In genomic region chr16:79602615-79603014, GRCh38 we compare ENCODE assay signal across 8 cellular contexts. TPM values are rescaled to one million over a fixed set of nuclear protein-coding genes. Genes with fewer than 3 reads are reported as not detected.
A peak's percentile ranks its signal among the peaks of the same experiment; 100 is the strongest.
DNase-seq lines count a peak whose midpoint lies in the region; ATAC-seq and TF ChIP-seq lines count a peak whose summit lies in the region.

No MANE protein-coding gene starts in this region.

- H3K9me3 ChIP-seq in lower lobe of right lung (no peaks in the 10 kb centered on the region), subcutaneous abdominal adipose tissue (ENCODE audit: control insufficient read depth in 5 of 5, low read length in 5 of 5) (no peaks in the 10 kb centered on the region)

- H3K27me3 Mint-ChIP-seq in activated CD8-positive, alpha-beta memory T cell treated with anti-CD3 and anti-CD28 coated beads, Interleukin-2, amount 10 ng/mL, durations not matched to agents 7 days and 5 days = peaks cover 12% of the 10 kb centered on the region

- peak overlapping the region in 3 of 5 donors; percentile 6 to 87 (median 69) for H3K9ac ChIP-seq in subcutaneous abdominal adipose tissue (ENCODE audit: low read length in 5 of 5)

- peak overlapping the region; percentile 97 for H3K27ac Mint-ChIP-seq in activated CD8-positive, alpha-beta memory T cell treated with anti-CD3 and anti-CD28 coated beads, Interleukin-2, amount 10 ng/mL, durations not matched to agents 7 days and 5 days

- in situ Hi-C loops in astrocyte of the cerebellum (cut with HindIII; ENCODE audit: low sequenced_read_pairs) = no loop called here

- DNase-seq in activated CD8-positive, alpha-beta memory T cell treated with anti-CD3 and anti-CD28 coated beads, Interleukin-2, amount 10 ng/mL, durations not matched to agents 7 days and 5 days = no peak
- DNase-seq in activated CD8-positive, alpha-beta memory T cell treated with anti-CD3 and anti-CD28 coated beads, Interleukin-2, amount 50 U/mL, for 4 hours = no peak
- DNase-seq in astrocyte of the cerebellum (ENCODE audit: low read depth) (no peak), lower lobe of right lung (no peak), H4 (ENCODE audit: low spot score) (no peak), globus pallidus (ENCODE audit: low spot score) (no peak)

- peak overlapping the region; percentile 88 for H3K4me3 Mint-ChIP-seq in activated CD8-positive, alpha-beta memory T cell treated with anti-CD3 and anti-CD28 coated beads, Interleukin-2, amount 10 ng/mL, durations not matched to agents 7 days and 5 days

- H3K27me3 ChIP-seq in lower lobe of right lung (ENCODE audit: low read depth) = no peaks in the 10 kb centered on the region
- H3K27me3 ChIP-seq in subcutaneous abdominal adipose tissue (ENCODE audit: control insufficient read depth in 5 of 5, insufficient read depth in 4 of 5, low read length in 5 of 5) = no peaks in the 10 kb centered on the region

- peaks cover 4% of the 10 kb centered on the region for H3K4me1 ChIP-seq in lower lobe of right lung
- H3K4me1 ChIP-seq in subcutaneous abdominal adipose tissue (ENCODE audit: control insufficient read depth in 5 of 5, insufficient read depth in 5 of 5, low read length in 5 of 5) = peaks cover 2 to 38% (median 21%) of the 10 kb centered on the region in 5 donors

- H3K36me3 ChIP-seq in lower lobe of right lung = no peaks in the 10 kb centered on the region
- no peaks in the 10 kb centered on the region for H3K36me3 ChIP-seq in subcutaneous abdominal adipose tissue (ENCODE audit: control insufficient read depth in 5 of 5, insufficient read depth in 5 of 5, low read length in 5 of 5)

- ATAC-seq in activated CD8-positive, alpha-beta memory T cell treated with anti-CD3 and anti-CD28 coated beads, Interleukin-2, amount 10 ng/mL, durations not matched to agents 7 days and 5 days = no peak
- ATAC-seq in lower lobe of right lung (no peak), HG02884 (IDR thresholded peaks at IDR 0.05; ENCODE audit: unreplicated experiment) (no peak)

- TF ChIP-seq CTCF in astrocyte of the cerebellum (IDR thresholded peaks at IDR 0.05; ENCODE audit: low read depth, low read length, missing control alignments) (no peak), lower lobe of right lung (IDR thresholded peaks at IDR 0.05) (no peak)

- H3K27ac ChIP-seq in lower lobe of right lung (peak overlapping the region; percentile 91), subcutaneous abdominal adipose tissue (ENCODE audit: low read depth, low read length) (peak overlapping the region; percentile 95)

- H3K4me1 Mint-ChIP-seq in activated CD8-positive, alpha-beta memory T cell treated with anti-CD3 and anti-CD28 coated beads, Interleukin-2, amount 10 ng/mL, durations not matched to agents 7 days and 5 days = peaks cover 33% of the 10 kb centered on the region

- no peaks in the 10 kb centered on the region for H3K9me3 Mint-ChIP-seq in activated CD8-positive, alpha-beta memory T cell treated with anti-CD3 and anti-CD28 coated beads, Interleukin-2, amount 10 ng/mL, durations not matched to agents 7 days and 5 days (ENCODE audit: low read depth)

- H3K4me3 ChIP-seq in astrocyte of the cerebellum (ENCODE audit: low read depth, low read length) (peak overlapping the region; percentile 62), lower lobe of right lung (peak overlapping the region; percentile 69), subcutaneous abdominal adipose tissue (ENCODE audit: low read depth in 1 of 5, low read length in 5 of 5) (peak overlapping the region; percentile 89 to 98 (median 92))

- CTCF ChIA-PET in activated CD8-positive, alpha-beta memory T cell treated with anti-CD3 and anti-CD28 coated beads, Interleukin-2, amount 10 ng/mL, durations not matched to agents 7 days and 5 days (lab: Charles Lee) = interaction anchor here (0.7 to 3.5 kb wide), 13 partner anchors 13 to 897 kb away, joined by 3 to 27 read pairs (median 4); no protein-coding TSS in a partner anchor

- H3K36me3 Mint-ChIP-seq in activated CD8-positive, alpha-beta memory T cell treated with anti-CD3 and anti-CD28 coated beads, Interleukin-2, amount 10 ng/mL, durations not matched to agents 7 days and 5 days = peaks cover 7% of the 10 kb centered on the region

- intact Hi-C loops in lower lobe of right lung (cut with DNase I) = no loop called here

RNA-seq across cellular contexts. Expression of gene MAF, which starts 2.1 kb away (rescaled TPM):
- 10 to 100 TPM; 30.1 to 32.6 TPM for total RNA-seq in activated CD8-positive, alpha-beta memory T cell treated with anti-CD3 and anti-CD28 coated beads, Interleukin-2, amount 10 ng/mL, durations not matched to agents 7 days and 5 days
- total RNA-seq in lower lobe of right lung = 60.0 TPM
- 6.6 and 7.9 TPM in 2 replicates for total RNA-seq in H4 (2014; rRNA removed; shearing (Covaris generic))
